ENCODE assay signal across 21 cellular contexts in genomic region chr4:146153964-146154536, GRCh38.
"Had no signal": no experiment of that assay in that cellular context is flagged by ENCODE, and none has a peak within 500 bp of the region (broad histone marks: within the 10 kb centered on the region; RNA-seq: fewer than 3 reads in every experiment).

No MANE protein-coding gene starts in this region.

- ATAC-seq: foreskin keratinocyte, left lobe of liver, natural killer cell, pancreas, sciatic nerve had no signal

- DNase-seq: activated CD4-positive, CD25-positive, alpha-beta regulatory T cell treated with anti-CD3 and anti-CD28 coated beads, Interleukin-2, amount 50 U/mL, for 72 hours; activated CD8-positive, alpha-beta memory T cell treated with anti-CD3 and anti-CD28 coated beads for 24 hours; activated CD8-positive, alpha-beta memory T cell treated with anti-CD3 and anti-CD28 coated beads, Interleukin-2, amount 50 U/mL, for 48 hours; activated effector memory CD4-positive, alpha-beta T cell treated with Interleukin-2 at 50 U/mL for 16 hours; activated naive CD4-positive, alpha-beta T cell treated with anti-CD3 and anti-CD28 coated beads, Interleukin-2, amount 10 ng/mL, durations not matched to agents 7 days and 5 days; activated T-cell treated with anti-CD3 and anti-CD28 coated beads, Interleukin-2, amount 50 U/mL, for 48 hours; aorta; brain microvascular endothelial cell; central memory CD4-positive, alpha-beta T cell; colonic mucosa; endodermal cell; foreskin keratinocyte; glutamatergic neuron; hippocampal formation; natural killer cell; pancreas; stimulated activated CD4-positive, alpha-beta T cell treated with anti-CD3 and anti-CD28 coated beads, Interleukin-4, amount 100 ng/mL, for 1 hour; testis had no signal

- FAIRE-seq: keratinocyte, pancreas had no signal
